Comparison of ENCODE assay signal across 10 cellular contexts in the genomic region with DNA sequence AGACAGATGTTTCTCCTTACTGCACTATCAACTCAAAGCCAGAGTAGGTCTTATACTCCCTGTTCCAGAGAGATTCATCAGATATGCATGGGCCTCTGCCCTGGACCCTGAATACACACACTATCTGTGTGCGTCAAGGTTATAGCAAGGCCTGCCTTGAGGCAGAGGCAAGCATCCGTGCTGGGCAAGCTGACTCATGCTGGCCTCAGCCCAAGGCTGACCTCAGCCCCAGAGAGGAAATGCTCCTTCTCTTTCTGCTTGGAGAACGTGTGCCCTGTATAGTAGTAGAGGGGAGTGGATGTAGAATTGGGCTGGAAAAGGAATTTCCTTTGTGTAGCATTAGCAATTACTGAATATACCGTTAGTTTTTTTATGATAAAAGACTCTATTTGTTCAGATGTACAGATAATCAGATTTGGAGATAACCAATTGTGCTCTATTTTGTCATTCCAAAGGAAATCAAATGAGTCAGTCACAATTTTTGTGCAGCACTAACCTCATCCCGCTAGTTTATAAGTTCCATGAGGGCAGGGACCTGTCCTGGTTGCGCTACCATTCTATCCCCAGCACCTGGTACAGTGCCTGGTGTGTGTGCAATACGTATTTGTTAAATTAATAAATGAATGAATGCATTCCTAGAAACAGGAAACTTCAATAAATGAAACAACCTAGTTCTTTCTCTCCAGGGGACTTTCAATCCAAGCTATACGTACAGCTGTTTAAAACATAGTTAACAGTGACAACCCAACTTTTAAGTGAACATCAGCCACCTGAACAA. TPM values are rescaled to one million over a fixed set of nuclear protein-coding genes. Genes with fewer than 3 reads are reported as not detected.
DNase-seq lines count a peak whose midpoint lies in the region; ATAC-seq, FAIRE-seq and TF ChIP-seq lines count a peak whose summit lies in the region.
"Had no signal": no experiment of that assay in that cellular context is flagged by ENCODE, and none has a peak within 500 bp of the region (broad histone marks: within the 10 kb centered on the region; RNA-seq: fewer than 3 reads in every experiment).

No MANE protein-coding gene starts in this region.

- H3K79me2 ChIP-seq in endothelial cell of umbilical vein (ENCODE audit: control insufficient read depth, insufficient read depth, low read length): no peaks in the 10 kb centered on the region
- no peaks in the 10 kb centered on the region for H3K79me2 ChIP-seq in MM.1S (ENCODE audit: low read length)

- TF ChIP-seq CTCF in endothelial cell of umbilical vein (IDR thresholded peaks at IDR 0.05; ENCODE audit: extremely low read depth in 1 of 2, insufficient read depth in 1 of 2, low read depth in 1 of 2, low read length in 2 of 2) (no peak), MM.1S (IDR thresholded peaks at IDR 0.05; ENCODE audit: low read length) (no peak)

- H3K9me3 ChIP-seq in endothelial cell of umbilical vein (replicated peaks; ENCODE audit: control insufficient read depth, insufficient read depth, low read length) (no peaks in the 10 kb centered on the region), MM.1S (replicated peaks; ENCODE audit: insufficient read depth, low read length) (no peaks in the 10 kb centered on the region)

- no peaks in the 10 kb centered on the region for H3K9me2 ChIP-seq in MM.1S (replicated peaks; ENCODE audit: insufficient read depth, low read length)

- H3K27me3 ChIP-seq in endothelial cell of umbilical vein (ENCODE audit: control insufficient read depth in 2 of 2, insufficient read depth in 2 of 2, low read length in 2 of 2) (peaks cover 4 to 8% of the 10 kb centered on the region in 2 experiments), MM.1S (replicated peaks; ENCODE audit: insufficient read depth, low read length) (no peaks in the 10 kb centered on the region)

- no peak for ATAC-seq in GM21390 (IDR thresholded peaks at IDR 0.05; ENCODE audit: unreplicated experiment)

- H2AFZ ChIP-seq in endothelial cell of umbilical vein (ENCODE audit: low read depth, low read length) (no peak overlapping the region), MM.1S (ENCODE audit: low read length) (no peak overlapping the region)

- H3K9ac ChIP-seq in endothelial cell of umbilical vein (replicated peaks; ENCODE audit: extremely low read depth, insufficient read depth, low read length) (no peak overlapping the region), MM.1S (ENCODE audit: low read length) (no peak overlapping the region)

- no TSS peak for BruUV-seq in endothelial cell of umbilical vein (replicated peaks; lab: Mats Ljungman, UMichigan)

- intact Hi-C loops in endothelial cell of umbilical vein (cut with micrococcal nuclease): loop anchor here (1.0 kb wide), 1 partner anchor 24 kb away; the partner anchor contains the start of gene U2SURP

- H3K36me3 ChIP-seq in endothelial cell of umbilical vein (ENCODE audit: control insufficient read depth in 2 of 2, extremely low read depth in 1 of 2, insufficient read depth in 2 of 2, low read length in 2 of 2) (no peaks in the 10 kb centered on the region), MM.1S (replicated peaks; ENCODE audit: insufficient read depth, low read length) (no peaks in the 10 kb centered on the region)

- POLR2A ChIA-PET in endothelial cell of umbilical vein (lab: Charles Lee): no interaction called here

- no peak for TF ChIP-seq POLR2A in endothelial cell of umbilical vein (IDR thresholded peaks at IDR 0.05; ENCODE audit: low read depth, low read length)

- dilution Hi-C loops in endothelial cell of umbilical vein (cut with MboI; ENCODE audit: extremely low pct_ligation_motif_present, low sequenced_read_pairs): no loop called here

- H3K4me1 ChIP-seq in endothelial cell of umbilical vein (ENCODE audit: control insufficient read depth, extremely low read depth, insufficient read depth, low read length): peaks cover 14% of the 10 kb centered on the region
- H3K4me1 ChIP-seq in MM.1S (ENCODE audit: low read length): no peaks in the 10 kb centered on the region

- H3K27ac ChIP-seq in endothelial cell of umbilical vein (ENCODE audit: insufficient read depth, low read depth, low read length) (peak overlapping the region; percentile 27), MM.1S (ENCODE audit: low read length) (no peak overlapping the region)

- DNase-seq in C1 segment of cervical spinal cord (lab: John Stamatoyannopoulos, UW) (peak in 8 of 14 donors; percentile 7 to 74 (median 34)), NCI-H460 (ENCODE audit: extremely low read depth, low read depth) (peak; percentile 80), endothelial cell of umbilical vein (ENCODE audit: low read depth, low spot score) (peak; percentile 92), myocyte (ENCODE audit: low read depth) (peak; percentile 88), T-helper 1 cell (no peak), MM.1S (no peak)
- no peak for DNase-seq in activated naive CD4-positive, alpha-beta T cell treated with anti-CD3 and anti-CD28 coated beads, Interleukin-2, amount 50 U/mL, for 16 hours
- DNase-seq: nephron progenitor cell had no signal

- H4K20me1 ChIP-seq in endothelial cell of umbilical vein (replicated peaks; ENCODE audit: control insufficient read depth, extremely low read depth, insufficient read depth, low read length) (no peaks in the 10 kb centered on the region), MM.1S (ENCODE audit: insufficient read depth, low read length) (no peaks in the 10 kb centered on the region)

- H3K4me2 ChIP-seq in endothelial cell of umbilical vein (ENCODE audit: insufficient read depth, low read length) (peak overlapping the region; percentile 34), MM.1S (ENCODE audit: low read depth, low read length) (no peak overlapping the region)

- peak; percentile 83 for FAIRE-seq in endothelial cell of umbilical vein (lab: Jason Lieb, UNC)

- H3F3A ChIP-seq in MM.1S (ENCODE audit: insufficient read depth, low read length): no peaks in the 10 kb centered on the region

- H3K9me1 ChIP-seq in endothelial cell of umbilical vein (replicated peaks; ENCODE audit: control insufficient read depth, extremely low read depth, insufficient read depth, low read length): no peaks in the 10 kb centered on the region

- H3K4me3 ChIP-seq in endothelial cell of umbilical vein (replicated peaks in 1 of 3; ENCODE audit: insufficient read depth in 1 of 3, low read depth in 1 of 3, low read length in 3 of 3): no peak overlapping the region
- no peak overlapping the region for H3K4me3 ChIP-seq in MM.1S (ENCODE audit: low read length)

- CTCF ChIA-PET in endothelial cell of umbilical vein (lab: Charles Lee): interaction anchor here (3.1 kb wide), 1 partner anchor 148 kb away, joined by 9 read pairs; no protein-coding TSS in a partner anchor

TF ChIP-seq in endothelial cell of umbilical vein, 7 proteins besides CTCF, POLR2A, EP300 and RAD21:
- peak; percentile 48 for TF ChIP-seq MYC (IDR thresholded peaks at IDR 0.05; ENCODE audit: low read depth, low read length)
- TF ChIP-seq MAX (IDR thresholded peaks at IDR 0.05; ENCODE audit: insufficient read depth, insufficient read length): no peak
- TF ChIP-seq GATA2 (IDR thresholded peaks at IDR 0.05; ENCODE audit: insufficient read depth, insufficient read length, low read depth, low read length): peak; percentile 79
- peak; percentile 61 for TF ChIP-seq POLR2AphosphoS5 (IDR thresholded peaks at IDR 0.05; ENCODE audit: insufficient read depth, low read depth, low read length)
- TF ChIP-seq JUN (IDR thresholded peaks at IDR 0.05; ENCODE audit: borderline replicate concordance, insufficient read depth, insufficient read length, low read depth): peak; percentile 89
- peak; percentile 91 for TF ChIP-seq FOS (IDR thresholded peaks at IDR 0.05; ENCODE audit: borderline replicate concordance, insufficient read depth, low read length)
- TF ChIP-seq EZH2 (IDR thresholded peaks at IDR 0.05; ENCODE audit: borderline replicate concordance, low read depth, low read length, severe bottlenecking): no peak

RNA-seq across cellular contexts. Expression of gene PAQR9, which starts 13.3 kb away (rescaled TPM):
- total RNA-seq in NCI-H460 (2014; rRNA removed; shearing (Covaris generic)): 0.29 and 0.47 TPM in 2 replicates
- polyA plus RNA-seq in NCI-H460 (2014; cell fraction: nucleus; rRNA removed): 0.30 and 0.38 TPM in 2 replicates
- total RNA-seq in endothelial cell of umbilical vein: not detected in 2 replicates
- not detected in 2 replicates for polyA plus RNA-seq in endothelial cell of umbilical vein
- not detected in 2 replicates for polyA plus RNA-seq in endothelial cell of umbilical vein (2011; cell fraction: cytosol; rRNA removed)
- not detected in 2 replicates for polyA plus RNA-seq in endothelial cell of umbilical vein (2011; cell fraction: nucleus; rRNA removed)
- polyA plus RNA-seq in endothelial cell of umbilical vein (2012): not detected in 2 replicates
- polyA minus RNA-seq in endothelial cell of umbilical vein: not detected in 2 replicates
- not detected for polyA minus RNA-seq in endothelial cell of umbilical vein (2011; cell fraction: cytosol; rRNA and poly(A)+ RNA removed)
- not detected in 2 replicates for polyA minus RNA-seq in endothelial cell of umbilical vein (2011; cell fraction: nucleus; rRNA and poly(A)+ RNA removed)
- total RNA-seq in myocyte: not detected in 2 replicates
- polyA plus RNA-seq in myocyte (2012): not detected
- total RNA-seq: activated CD8-positive, alpha-beta memory T cell treated with anti-CD3 and anti-CD28 coated beads for 36 hours had no signal

RNA-seq across cellular contexts. Expression of gene U2SURP, which starts 24.6 kb away (rescaled TPM):
- 121 and 122 TPM in 2 replicates for total RNA-seq in NCI-H460 (2014; rRNA removed; shearing (Covaris generic))
- polyA plus RNA-seq in NCI-H460 (2014; cell fraction: nucleus; rRNA removed): 146 and 163 TPM in 2 replicates
- total RNA-seq in endothelial cell of umbilical vein: 85.2 and 92.4 TPM in 2 replicates
- polyA plus RNA-seq in endothelial cell of umbilical vein: 8.0 and 12.6 TPM in 2 replicates
- polyA plus RNA-seq in endothelial cell of umbilical vein (2011; cell fraction: cytosol; rRNA removed): 15.1 and 15.8 TPM in 2 replicates
- 64.2 and 93.1 TPM in 2 replicates for polyA plus RNA-seq in endothelial cell of umbilical vein (2011; cell fraction: nucleus; rRNA removed)
- polyA plus RNA-seq in endothelial cell of umbilical vein (2012): 57.3 and 83.4 TPM in 2 replicates
- polyA minus RNA-seq in endothelial cell of umbilical vein: 40.8 and 49.1 TPM in 2 replicates
- 33.1 TPM for polyA minus RNA-seq in endothelial cell of umbilical vein (2011; cell fraction: cytosol; rRNA and poly(A)+ RNA removed)
- 89.0 and 143 TPM in 2 replicates for polyA minus RNA-seq in endothelial cell of umbilical vein (2011; cell fraction: nucleus; rRNA and poly(A)+ RNA removed)
- total RNA-seq in myocyte: 47.2 and 56.4 TPM in 2 replicates
- polyA plus RNA-seq in myocyte (2012): 18.1 TPM

Comparison
In these comparisons a context has a peak if more than half of its experiments do, and no peak if none do; other contexts are left out.
1. DNase-seq: peak in C1 segment of cervical spinal cord (8 of 14), NCI-H460 (single experiment), endothelial cell of umbilical vein (single experiment) and myocyte (single experiment); none in T-helper 1 cell (0 of 5), MM.1S (single experiment) and activated naive CD4-positive, alpha-beta T cell treated with anti-CD3 and anti-CD28 coated beads, Interleukin-2, amount 50 U/mL, for 16 hours (single experiment).